In genomic region chr19:3413796-3414327, GRCh38 we compare ENCODE assay signal across 1 cellular context.
TF ChIP-seq lines count a peak whose summit lies in the region.

No MANE protein-coding gene starts in this region.

TF ChIP-seq in HepG2, 621 proteins besides CTCF, POLR2A, EP300 and RAD21 (continued from another document and continues in another):
- TF ChIP-seq SMYD3 (CRISPR knock-in tag; IDR thresholded peaks at IDR 0.05) (0 out of 2 replicates have a peak, but pooled peaks have one; percentile 69), TARDBP (CRISPR knock-in tag; IDR thresholded peaks at IDR 0.05) (peak; percentile 85), DZIP1 (CRISPR knock-in tag; IDR thresholded peaks at IDR 0.05) (no peak), ZNF879 (CRISPR knock-in tag; IDR thresholded peaks at IDR 0.05) (no peak), TRAFD1 (CRISPR knock-in tag; IDR thresholded peaks at IDR 0.05; ENCODE audit: borderline replicate concordance) (no peak), NFE2L1 (CRISPR knock-in tag; IDR thresholded peaks at IDR 0.05; ENCODE audit: borderline replicate concordance) (no peak), ZNF557 (CRISPR knock-in tag; IDR thresholded peaks at IDR 0.05) (no peak), ZNF292 (CRISPR knock-in tag; IDR thresholded peaks at IDR 0.05; ENCODE audit: borderline replicate concordance, low read depth) (peak; percentile 91), ZKSCAN1 (IDR thresholded peaks at IDR 0.05; ENCODE audit: low read length) (no peak), ZNF883 (CRISPR knock-in tag; IDR thresholded peaks at IDR 0.05; ENCODE audit: not compliant biosample characterization) (no peak), ZNF83 (CRISPR knock-in tag; IDR thresholded peaks at IDR 0.05; ENCODE audit: borderline replicate concordance) (no peak), TBL1XR1 (IDR thresholded peaks at IDR 0.05; ENCODE audit: borderline replicate concordance, low read length, partially characterized antibody) (peak; percentile 93), ZNF766 (CRISPR knock-in tag; IDR thresholded peaks at IDR 0.05; ENCODE audit: borderline replicate concordance) (no peak), NFYC (CRISPR knock-in tag; IDR thresholded peaks at IDR 0.05) (0 out of 2 replicates have a peak, but pooled peaks have one; percentile 6), ZNF3 (CRISPR knock-in tag; IDR thresholded peaks at IDR 0.05) (peak; percentile 96), SP2 (CRISPR knock-in tag; IDR thresholded peaks at IDR 0.05) (no peak), ZHX1 (CRISPR knock-in tag; IDR thresholded peaks at IDR 0.05; ENCODE audit: low read depth) (0 out of 2 replicates have a peak, but pooled peaks have one; percentile 31), ZNF510 (CRISPR knock-in tag; IDR thresholded peaks at IDR 0.05; ENCODE audit: low read depth) (no peak), NFE2L2 (IDR thresholded peaks at IDR 0.05; ENCODE audit: low read length) (peak; percentile 4; the same call in 1 of the 2 replicates), ZNF256 (CRISPR knock-in tag; conservative IDR thresholded peaks at IDR 0.05) (no peak), HIC2 (CRISPR knock-in tag; IDR thresholded peaks at IDR 0.05; ENCODE audit: low read depth) (peak; percentile 74), POGZ (CRISPR knock-in tag; IDR thresholded peaks at IDR 0.05) (peak; percentile 78), RARA (CRISPR knock-in tag; IDR thresholded peaks at IDR 0.05) (peak; percentile 97), TMF1 (CRISPR knock-in tag; IDR thresholded peaks at IDR 0.05; ENCODE audit: low read depth) (no peak), SALL1 (CRISPR knock-in tag; IDR thresholded peaks at IDR 0.05) (peak; percentile 91), ZFP90 (CRISPR knock-in tag; IDR thresholded peaks at IDR 0.05; ENCODE audit: borderline replicate concordance) (peak; percentile 64; the same call in 1 of the 2 replicates), CENPT (CRISPR knock-in tag; IDR thresholded peaks at IDR 0.05; ENCODE audit: low read depth) (no peak), ZSCAN9 (CRISPR knock-in tag; IDR thresholded peaks at IDR 0.05; ENCODE audit: borderline replicate concordance) (peak; percentile 87), SNAPC2 (CRISPR knock-in tag; IDR thresholded peaks at IDR 0.05) (no peak), ZNF709 (CRISPR knock-in tag; IDR thresholded peaks at IDR 0.05) (no peak), PRMT3 (CRISPR knock-in tag; IDR thresholded peaks at IDR 0.05; ENCODE audit: borderline replicate concordance, low read depth) (no peak), STAG1 (CRISPR knock-in tag; IDR thresholded peaks at IDR 0.05) (peak; percentile 23), EEA1 (CRISPR knock-in tag; IDR thresholded peaks at IDR 0.05; ENCODE audit: borderline replicate concordance) (no peak), DRAP1 (CRISPR knock-in tag; IDR thresholded peaks at IDR 0.05) (no peak), CREB1 (IDR thresholded peaks at IDR 0.05) (no peak), CREB1 (CRISPR knock-in tag; IDR thresholded peaks at IDR 0.05) (no peak; the same call in none of the 2 replicates), MZF1 (CRISPR knock-in tag; IDR thresholded peaks at IDR 0.05; ENCODE audit: borderline replicate concordance) (no peak), AGO2 (optimal IDR thresholded peaks at IDR 0.05; ENCODE audit: low read depth, low read length) (no peak), ATF3 (CRISPR knock-in tag; IDR thresholded peaks at IDR 0.05) (peak; percentile 51), ZKSCAN5 (CRISPR knock-in tag; IDR thresholded peaks at IDR 0.05) (no peak), ZNF580 (CRISPR knock-in tag; IDR thresholded peaks at IDR 0.05; ENCODE audit: borderline replicate concordance, low read depth) (0 out of 2 replicates have a peak, but pooled peaks have one; percentile 67), MIER3 (CRISPR knock-in tag; IDR thresholded peaks at IDR 0.05; ENCODE audit: borderline replicate concordance) (peak; percentile 81; the same call in 1 of the 2 replicates), MTERF4 (CRISPR knock-in tag; IDR thresholded peaks at IDR 0.05) (no peak), ZNF639 (CRISPR knock-in tag; conservative IDR thresholded peaks at IDR 0.05) (peak; percentile 50; the same call in 1 of the 2 replicates), HNF1B (CRISPR knock-in tag; IDR thresholded peaks at IDR 0.05) (peak; percentile 95), MAZ (IDR thresholded peaks at IDR 0.05; ENCODE audit: borderline replicate concordance, low read depth, low read length) (0 out of 2 replicates have a peak, but pooled peaks have one; percentile 9), MAZ (CRISPR knock-in tag; IDR thresholded peaks at IDR 0.05; ENCODE audit: low read depth) (peak; percentile 35; the same call in 1 of the 2 replicates), MEF2D (CRISPR knock-in tag; IDR thresholded peaks at IDR 0.05) (peak; percentile 90), IKZF1 (IDR thresholded peaks at IDR 0.05) (no peak), DMAP1 (CRISPR knock-in tag; IDR thresholded peaks at IDR 0.05) (no peak), POLR2AphosphoS5 (IDR thresholded peaks at IDR 0.05; ENCODE audit: low read depth, low read length) (no peak), TCF7L2 (IDR thresholded peaks at IDR 0.05; ENCODE audit: low read depth, low read length) (no peak; the same call in 1 of the 2 replicates), POLR2AphosphoS2 (IDR thresholded peaks at IDR 0.05; ENCODE audit: low read depth, low read length) (no peak)
